In the genomic region with DNA sequence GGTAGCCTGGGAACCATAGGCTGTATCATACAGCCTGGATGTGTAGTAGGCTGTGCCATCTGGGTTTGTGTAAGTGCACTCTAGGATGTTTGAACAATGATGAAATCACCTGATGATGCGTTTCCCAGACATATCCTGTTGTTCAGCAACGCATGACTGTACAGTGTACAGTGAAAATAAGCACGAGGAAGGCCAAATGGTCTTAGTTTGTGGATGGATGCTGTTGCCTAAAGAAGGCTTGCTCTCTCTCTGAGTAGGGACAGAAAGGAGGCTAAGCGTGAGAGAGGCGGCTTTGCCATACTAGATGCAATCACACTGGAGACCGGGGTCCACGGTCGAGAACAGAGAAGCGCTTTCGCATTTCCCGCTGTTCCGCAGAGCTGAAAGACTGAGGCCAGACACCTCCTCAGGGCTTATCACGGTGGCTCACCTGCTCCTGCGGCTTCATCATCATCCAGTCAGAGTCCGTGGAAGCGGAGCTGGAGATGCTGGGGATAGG, we compare ENCODE assay signal across 11 cellular contexts.
DNase-seq lines count a peak whose midpoint lies in the region; ATAC-seq and TF ChIP-seq lines count a peak whose summit lies in the region.
"Had no signal": no experiment of that assay in that cellular context is flagged by ENCODE, and none has a peak within 500 bp of the region (broad histone marks: within the 10 kb centered on the region; RNA-seq: fewer than 3 reads in every experiment).

No MANE protein-coding gene starts in this region.

- H3K9me3 Mint-ChIP-seq in T-helper 2 cell treated with Interferon-gamma antibody and Interleukin-4, amounts not matched to agents 5 μg/mL and 100 μg/mL, for 36 hours: no peaks in the 10 kb centered on the region
- H3K9me3 Mint-ChIP-seq: activated naive CD4-positive, alpha-beta T cell treated with anti-CD3 and anti-CD28 coated beads, Interleukin-2, amount 50 U/mL, for 24 hours had no signal

- H3K4me3 Mint-ChIP-seq in T-helper 2 cell treated with Interferon-gamma antibody and Interleukin-4, amounts not matched to agents 5 μg/mL and 100 μg/mL, for 36 hours: no peak overlapping the region
- H3K4me3 Mint-ChIP-seq: activated naive CD4-positive, alpha-beta T cell treated with anti-CD3 and anti-CD28 coated beads, Interleukin-2, amount 50 U/mL, for 24 hours had no signal

- peaks cover 5% of the 10 kb centered on the region for H3K27me3 Mint-ChIP-seq in T-helper 2 cell treated with Interferon-gamma antibody and Interleukin-4, amounts not matched to agents 5 μg/mL and 100 μg/mL, for 36 hours (ENCODE audit: low read depth)

- H3K4me1 ChIP-seq in HEK293 (ENCODE audit: control insufficient read depth, insufficient read depth, low read length): no peaks in the 10 kb centered on the region

- CTCF ChIA-PET in HEK293 (lab: Yijun Ruan, JAX): no interaction called here

- no peaks in the 10 kb centered on the region for H3K36me3 ChIP-seq in HEK293 (ENCODE audit: control insufficient read depth in 2 of 2, insufficient read depth in 1 of 2, low read length in 2 of 2)

- no peak overlapping the region for H3K4me3 ChIP-seq in HEK293 (ENCODE audit: low read depth, low read length)
- H3K4me3 ChIP-seq: skin epidermis had no signal

- H3K4me1 Mint-ChIP-seq in T-helper 2 cell treated with Interferon-gamma antibody and Interleukin-4, amounts not matched to agents 5 μg/mL and 100 μg/mL, for 36 hours (ENCODE audit: low read depth): no peaks in the 10 kb centered on the region
- H3K4me1 Mint-ChIP-seq: activated naive CD4-positive, alpha-beta T cell treated with anti-CD3 and anti-CD28 coated beads, Interleukin-2, amount 50 U/mL, for 24 hours had no signal

- H3K36me3 Mint-ChIP-seq in T-helper 2 cell treated with Interferon-gamma antibody and Interleukin-4, amounts not matched to agents 5 μg/mL and 100 μg/mL, for 36 hours (ENCODE audit: low read depth): no peaks in the 10 kb centered on the region
- H3K36me3 Mint-ChIP-seq: activated naive CD4-positive, alpha-beta T cell treated with anti-CD3 and anti-CD28 coated beads, Interleukin-2, amount 50 U/mL, for 24 hours had no signal

- TF ChIP-seq CTCF in HEK293 (tag by site-specific recombination; IDR thresholded peaks at IDR 0.05): no peak

- no peak overlapping the region for H3K27ac Mint-ChIP-seq in T-helper 2 cell treated with Interferon-gamma antibody and Interleukin-4, amounts not matched to agents 5 μg/mL and 100 μg/mL, for 36 hours
- H3K27ac Mint-ChIP-seq: activated naive CD4-positive, alpha-beta T cell treated with anti-CD3 and anti-CD28 coated beads, Interleukin-2, amount 50 U/mL, for 24 hours had no signal

- DNase-seq in AG08396 (ENCODE audit: low spot score) (peak; percentile 88), hepatic stellate cell (ENCODE audit: low spot score) (peak; percentile 81), NCI-H1105 (lab: John Stamatoyannopoulos, UW) (no peak)
- DNase-seq in T-helper 2 cell treated with Interferon-gamma antibody and Interleukin-4, amounts not matched to agents 5 μg/mL and 100 μg/mL, for 36 hours (ENCODE audit: low spot score): no peak
- DNase-seq: T-helper 2 cell had no signal

- no peaks in the 10 kb centered on the region for H3K9me3 ChIP-seq in HEK293 (ENCODE audit: control insufficient read depth, insufficient read depth, low read depth, low read length)

- H3K27ac ChIP-seq in HEK293 (ENCODE audit: extremely low read depth, low read depth, low read length): no peak overlapping the region

- ATAC-seq in SK-N-SH treated with all-trans-retinoic acid at 6 μM for 48 hours: peak; percentile 88
- ATAC-seq in GM21786 (IDR thresholded peaks at IDR 0.05; ENCODE audit: unreplicated experiment): no peak
- ATAC-seq in HG03108 (IDR thresholded peaks at IDR 0.05; ENCODE audit: unreplicated experiment): no peak

- POLR2A ChIA-PET in HEK293 (lab: Yijun Ruan, JAX): interaction anchor here (0.9 kb wide), 1 partner anchor 39 kb away, joined by 5 read pairs; the partner anchor contains the start of gene PRDM10

TF ChIP-seq in HEK293, 187 proteins besides CTCF, POLR2A, EP300 and RAD21:
- TF ChIP-seq SCRT2 (tag by site-specific recombination; IDR thresholded peaks at IDR 0.05): peak; percentile 50; the same call in 1 of the 2 replicates
- TF ChIP-seq, protein P1, sequence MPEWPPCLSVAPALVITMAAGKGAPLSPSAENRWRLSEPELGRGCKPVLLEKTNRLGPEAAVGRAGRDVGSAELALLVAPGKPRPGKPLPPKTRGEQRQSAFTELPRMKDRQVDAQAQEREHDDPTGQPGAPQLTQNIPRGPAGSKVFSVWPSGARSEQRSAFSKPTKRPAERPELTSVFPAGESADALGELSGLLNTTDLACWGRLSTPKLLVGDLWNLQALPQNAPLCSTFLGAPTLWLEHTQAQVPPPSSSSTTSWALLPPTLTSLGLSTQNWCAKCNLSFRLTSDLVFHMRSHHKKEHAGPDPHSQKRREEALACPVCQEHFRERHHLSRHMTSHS (tag by site-specific recombination; IDR thresholded peaks at IDR 0.05): no peak

TF ChIP-seq in SK-N-SH treated with all-trans-retinoic acid at 6 μM for 48 hours, 23 proteins besides CTCF, POLR2A, EP300 and RAD21 (continues in another document):
- TF ChIP-seq TOX (CRISPR knock-in tag; IDR thresholded peaks at IDR 0.05; ENCODE audit: borderline replicate concordance) (no peak), CSDC2 (CRISPR knock-in tag; IDR thresholded peaks at IDR 0.05) (no peak), ZFP3 (CRISPR knock-in tag; IDR thresholded peaks at IDR 0.05) (no peak), ISL1 (CRISPR knock-in tag; IDR thresholded peaks at IDR 0.05) (no peak), POU6F1 (CRISPR knock-in tag; IDR thresholded peaks at IDR 0.05; ENCODE audit: borderline replicate concordance, low read depth) (no peak), OSR1 (CRISPR knock-in tag; IDR thresholded peaks at IDR 0.05) (no peak), ARNTL (CRISPR knock-in tag; IDR thresholded peaks at IDR 0.05; ENCODE audit: borderline replicate concordance, low read depth) (no peak), ESRRG (CRISPR knock-in tag; IDR thresholded peaks at IDR 0.05) (no peak), PATZ1 (CRISPR knock-in tag; IDR thresholded peaks at IDR 0.05; ENCODE audit: borderline replicate concordance) (no peak), TCF4 (CRISPR knock-in tag; IDR thresholded peaks at IDR 0.05; ENCODE audit: borderline replicate concordance) (no peak), RARB (CRISPR knock-in tag; IDR thresholded peaks at IDR 0.05) (no peak), ZC3H10 (CRISPR knock-in tag; IDR thresholded peaks at IDR 0.05) (no peak), BACH2 (CRISPR knock-in tag; IDR thresholded peaks at IDR 0.05; ENCODE audit: borderline replicate concordance) (no peak), ZFP30 (CRISPR knock-in tag; IDR thresholded peaks at IDR 0.05) (no peak)
- TF ChIP-seq, protein P2, sequence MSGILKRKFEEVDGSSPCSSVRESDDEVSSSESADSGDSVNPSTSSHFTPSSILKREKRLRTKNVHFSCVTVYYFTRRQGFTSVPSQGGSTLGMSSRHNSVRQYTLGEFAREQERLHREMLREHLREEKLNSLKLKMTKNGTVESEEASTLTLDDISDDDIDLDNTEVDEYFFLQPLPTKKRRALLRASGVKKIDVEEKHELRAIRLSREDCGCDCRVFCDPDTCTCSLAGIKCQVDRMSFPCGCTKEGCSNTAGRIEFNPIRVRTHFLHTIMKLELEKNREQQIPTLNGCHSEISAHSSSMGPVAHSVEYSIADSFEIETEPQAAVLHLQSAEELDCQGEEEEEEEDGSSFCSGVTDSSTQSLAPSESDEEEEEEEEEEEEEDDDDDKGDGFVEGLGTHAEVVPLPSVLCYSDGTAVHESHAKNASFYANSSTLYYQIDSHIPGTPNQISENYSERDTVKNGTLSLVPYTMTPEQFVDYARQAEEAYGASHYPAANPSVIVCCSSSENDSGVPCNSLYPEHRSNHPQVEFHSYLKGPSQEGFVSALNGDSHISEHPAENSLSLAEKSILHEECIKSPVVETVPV (CRISPR knock-in tag; IDR thresholded peaks at IDR 0.05): no peak

Comparison
In these comparisons a context has a peak if more than half of its experiments do, and no peak if none do; other contexts are left out.
1. DNase-seq: peak in AG08396 (single experiment) and hepatic stellate cell (single experiment); none in T-helper 2 cell treated with Interferon-gamma antibody and Interleukin-4, amounts not matched to agents 5 μg/mL and 100 μg/mL, for 36 hours (single experiment) and NCI-H1105 (single experiment).